ENCODE assay signal across 19 cellular contexts in the genomic region with DNA sequence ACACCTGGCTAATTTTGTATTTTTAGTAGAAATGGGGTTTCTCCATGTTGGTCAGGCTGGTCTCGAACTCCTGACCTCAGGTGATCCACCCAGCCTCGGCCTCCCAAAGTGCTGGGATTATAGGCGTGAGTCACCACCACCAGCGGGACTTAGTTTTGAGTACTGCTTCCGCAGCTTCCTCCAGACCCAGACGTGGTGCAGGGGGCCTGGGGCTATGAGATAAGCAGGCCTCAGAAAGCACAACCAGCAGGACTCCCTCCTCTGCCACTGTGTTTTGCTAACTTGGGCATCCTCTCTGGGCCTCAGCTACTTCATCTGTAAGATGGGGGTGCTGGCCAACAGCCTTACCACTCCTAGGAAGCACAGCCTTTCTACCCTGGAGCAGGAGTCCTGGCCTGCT. TPM values are rescaled to one million over a fixed set of nuclear protein-coding genes. Genes with fewer than 3 reads are reported as not detected.
DNase-seq lines count a peak whose midpoint lies in the region; ATAC-seq, FAIRE-seq and TF ChIP-seq lines count a peak whose summit lies in the region.
"Had no signal": no experiment of that assay in that cellular context is flagged by ENCODE, and none has a peak within 500 bp of the region (broad histone marks: within the 10 kb centered on the region; RNA-seq: fewer than 3 reads in every experiment).

No MANE protein-coding gene starts in this region.

- H4K8ac ChIP-seq in H1 (ENCODE audit: extremely low read depth, insufficient read depth, low read length), result no peak overlapping the region

- H2BK120ac ChIP-seq in H1 (replicated peaks; ENCODE audit: low read depth, low read length), result no peak overlapping the region

- H3K9ac ChIP-seq in SK-N-SH (no peak overlapping the region), H1 (replicated peaks in 1 of 4; ENCODE audit: extremely low read depth in 1 of 4, low read depth in 3 of 4, low read length in 3 of 4) (no peak overlapping the region), smooth muscle cell (ENCODE audit: low read depth) (no peak overlapping the region)
- H3K9ac ChIP-seq: BLaER1 treated with 17β-estradiol and CSF1 and Interleukin-3, amounts not matched to agents 10 nM and 100 nM had no signal

- H3K4me2 ChIP-seq in SK-N-SH (no peak overlapping the region), H1 (ENCODE audit: insufficient read depth in 1 of 2, low read depth in 2 of 2, low read length in 2 of 2) (no peak overlapping the region), smooth muscle cell (no peak overlapping the region)
- H3K4me2 ChIP-seq: BLaER1 treated with 17β-estradiol and CSF1 and Interleukin-3, amounts not matched to agents 10 nM and 100 nM had no signal

- no peak overlapping the region for H3K23ac ChIP-seq in H1 (ENCODE audit: insufficient read length)

- peak; percentile 46 for DNase-seq in SK-N-SH
- DNase-seq in NB4 (ENCODE audit: low read depth), result peak; percentile 29
- DNase-seq in H1 (ENCODE audit: low read depth in 1 of 2, low spot score in 2 of 2), result no peak
- no peak for DNase-seq in smooth muscle cell (lab: John Stamatoyannopoulos, UW; ENCODE audit: unreplicated experiment)
- DNase-seq in NOMO-1 (lab: John Stamatoyannopoulos, UW; ENCODE audit: unreplicated experiment in 2 of 2), result no peak
- no peak for DNase-seq in GF-D8 (lab: John Stamatoyannopoulos, UW)
- DNase-seq: CD8-positive, alpha-beta memory T cell; DND-41; H9; KBM-7; NCI-H1092; NCI-H2081 treated with DMSO at 0.1 percent for 48 hours; NCI-H510A; NCI-H774 had no signal

- H3F3A ChIP-seq in SK-N-SH (replicated peaks; ENCODE audit: insufficient read depth) (peaks cover 6% of the 10 kb centered on the region), smooth muscle cell (ENCODE audit: low read depth) (peaks cover 8% of the 10 kb centered on the region)

- TF ChIP-seq RAD21 in SK-N-SH (IDR thresholded peaks at IDR 0.05; ENCODE audit: low read length) (no peak), H1 (IDR thresholded peaks at IDR 0.05 in 1 of 2, conservative IDR thresholded peaks at IDR 0.05 in 1 of 2; ENCODE audit: low read depth in 2 of 2, low read length in 2 of 2) (no peak)

- CTCF ChIA-PET in SK-N-SH (lab: Yijun Ruan, JAX), result interaction anchor here (0.9 to 3.4 kb wide), 11 partner anchors 10 to 190 kb away, joined by 3 to 15 read pairs (median 6); no protein-coding TSS in a partner anchor
- CTCF ChIA-PET in H1 (lab: Charles Lee; ENCODE audit: partially characterized antibody), result interaction anchor here (0.6 to 7.5 kb wide), 10 partner anchors 11 to 155 kb away, joined by 3 to 56 read pairs (median 12); no protein-coding TSS in a partner anchor

- 71% methylated on average over 5 of the region's 6 CpGs for WGBS in SK-N-SH (ENCODE audit: low lambda C conversion rate)
- 89% methylated on average over 6 of the region's 6 CpGs; no CpG with 5 or more reads in 1 of the 2 experiments for WGBS in H1 (ENCODE audit: extremely low coverage in 1 of 2, insufficient coverage in 1 of 2, insufficient read length in 1 of 2, insufficient replicate concordance in 2 of 2, low coverage in 1 of 2, low lambda C conversion rate in 2 of 2, missing lambda C conversion rate in 1 of 2), 2 experiments
- 33% methylated on average over 6 of the region's 6 CpGs for WGBS in smooth muscle cell (ENCODE audit: low lambda C conversion rate)

- no peaks in the 10 kb centered on the region for H3K9me2 ChIP-seq in SK-N-SH

- H2BK12ac ChIP-seq in H1 (ENCODE audit: low read depth, low read length), result peak overlapping the region; percentile 72

- TF ChIP-seq CTCF in SK-N-SH (IDR thresholded peaks at IDR 0.05) (no peak), NB4 (IDR thresholded peaks at IDR 0.05; ENCODE audit: low read depth, low read length) (no peak), H1 (IDR thresholded peaks at IDR 0.05; ENCODE audit: control extremely low read depth in 1 of 3, insufficient read depth in 1 of 3, low read depth in 1 of 3, low read length in 3 of 3) (no peak), smooth muscle cell (IDR thresholded peaks at IDR 0.05; ENCODE audit: borderline replicate concordance, insufficient read depth, poor library complexity, severe bottlenecking) (no peak)

- TF ChIP-seq EP300 in SK-N-SH (IDR thresholded peaks at IDR 0.05; ENCODE audit: borderline replicate concordance in 1 of 2, low read depth in 1 of 2, low read length in 1 of 2) (no peak), H1 (IDR thresholded peaks at IDR 0.05; ENCODE audit: borderline replicate concordance in 1 of 2, low read depth in 2 of 2, low read length in 2 of 2) (no peak)

- no peak overlapping the region for H3K27ac ChIP-seq in SK-N-SH (ENCODE audit: low read depth in 2 of 2, low read length in 1 of 2)
- no peak overlapping the region for H3K27ac ChIP-seq in H1 (ENCODE audit: low read depth, low read length)
- H3K27ac ChIP-seq in smooth muscle cell (ENCODE audit: low read depth), result peak overlapping the region; percentile 92
- H3K27ac ChIP-seq: 22Rv1; BLaER1 treated with 17β-estradiol and CSF1 and Interleukin-3, amounts not matched to agents 10 nM and 100 nM had no signal

- H2BK15ac ChIP-seq in H1 (ENCODE audit: low read length), result peak overlapping the region; percentile 25; the same call in 1 of the 2 replicates

- H4K5ac ChIP-seq in H1 (ENCODE audit: insufficient read length, low read depth, low read length), result no peak overlapping the region

- no peaks in the 10 kb centered on the region for H3K36me3 ChIP-seq in SK-N-SH (replicated peaks in 1 of 2; ENCODE audit: control insufficient read depth in 1 of 2, insufficient read depth in 2 of 2, low read length in 1 of 2)
- H3K36me3 ChIP-seq in H1 (ENCODE audit: control insufficient read depth in 2 of 4, insufficient read depth in 4 of 4, low read length in 3 of 4), result peaks cover 0 to 2% (median under 1%) of the 10 kb centered on the region in 4 experiments; a peak in 2 of 8 replicates
- H3K36me3 ChIP-seq in smooth muscle cell (ENCODE audit: low read depth), result no peaks in the 10 kb centered on the region
- H3K36me3 ChIP-seq: BLaER1 treated with 17β-estradiol and CSF1 and Interleukin-3, amounts not matched to agents 10 nM and 100 nM had no signal

- peak overlapping the region; percentile 2; the same call in 1 of the 2 replicates for H2BK5ac ChIP-seq in H1 (ENCODE audit: low read depth, low read length)

- H3K27me3 ChIP-seq in SK-N-SH (ENCODE audit: insufficient read depth) (no peaks in the 10 kb centered on the region), H1 (replicated peaks in 1 of 4; ENCODE audit: control insufficient read depth in 3 of 4, extremely low read depth in 1 of 4, insufficient read depth in 3 of 4, low read length in 3 of 4) (no peaks in the 10 kb centered on the region; a peak in 1 of 7 replicates), smooth muscle cell (ENCODE audit: low read depth) (no peaks in the 10 kb centered on the region)
- H3K27me3 ChIP-seq: BLaER1 treated with 17β-estradiol and CSF1 and Interleukin-3, amounts not matched to agents 10 nM and 100 nM had no signal

- H2BK20ac ChIP-seq in H1 (ENCODE audit: low read length), result no peak overlapping the region

- H3K9me3 ChIP-seq in SK-N-SH (no peaks in the 10 kb centered on the region), H1 (ENCODE audit: insufficient read depth in 2 of 2, low read depth in 1 of 2, low read length in 1 of 2) (no peaks in the 10 kb centered on the region), smooth muscle cell (replicated peaks; ENCODE audit: low read depth) (no peaks in the 10 kb centered on the region)
- H3K9me3 ChIP-seq: BLaER1 treated with 17β-estradiol and CSF1 and Interleukin-3, amounts not matched to agents 10 nM and 100 nM had no signal

- no peak overlapping the region for H3K4ac ChIP-seq in H1 (replicated peaks; ENCODE audit: insufficient read length, low read depth, low read length)

- H3K14ac ChIP-seq in H1 (ENCODE audit: insufficient read length), result no peak overlapping the region

- no peak overlapping the region for H3K56ac ChIP-seq in H1 (replicated peaks; ENCODE audit: insufficient read length, low read depth, low read length)

- no peak for FAIRE-seq in H1 (lab: Jason Lieb, UNC)

- TF ChIP-seq POLR2A in NB4 (IDR thresholded peaks at IDR 0.05; ENCODE audit: extremely low read depth, insufficient read length), result no peak
- no peak for TF ChIP-seq POLR2A in H1 (IDR thresholded peaks at IDR 0.05; ENCODE audit: control extremely low read depth in 1 of 2, low read depth in 2 of 2, low read length in 2 of 2)

- no peaks in the 10 kb centered on the region; the same call in 1 of the 2 replicates for H3K79me1 ChIP-seq in H1 (ENCODE audit: low read depth, low read length)

- H4K20me1 ChIP-seq in SK-N-SH (ENCODE audit: insufficient read depth), result no peaks in the 10 kb centered on the region
- no peaks in the 10 kb centered on the region for H4K20me1 ChIP-seq in H1 (replicated peaks in 1 of 2; ENCODE audit: control insufficient read depth in 1 of 2, insufficient read depth in 2 of 2, low read length in 2 of 2)
- no peaks in the 10 kb centered on the region for H4K20me1 ChIP-seq in smooth muscle cell (ENCODE audit: low read depth)
- H4K20me1 ChIP-seq: BLaER1 treated with 17β-estradiol and CSF1 and Interleukin-3, amounts not matched to agents 10 nM and 100 nM had no signal

- no peaks in the 10 kb centered on the region for H3K79me2 ChIP-seq in SK-N-SH (ENCODE audit: insufficient read depth)
- H3K79me2 ChIP-seq in H1 (ENCODE audit: control insufficient read depth in 1 of 2, insufficient read depth in 2 of 2, low read length in 2 of 2), result no peaks in the 10 kb centered on the region
- no peaks in the 10 kb centered on the region for H3K79me2 ChIP-seq in smooth muscle cell (ENCODE audit: low read depth)

- H2AFZ ChIP-seq in SK-N-SH (ENCODE audit: low read depth) (no peak overlapping the region), H1 (ENCODE audit: low read length) (no peak overlapping the region), smooth muscle cell (ENCODE audit: low read depth) (no peak overlapping the region)

- POLR2A ChIA-PET in SK-N-SH (lab: Yijun Ruan, JAX) (no interaction called here), H1 (lab: Charles Lee; ENCODE audit: partially characterized antibody) (no interaction called here)

- H3K18ac ChIP-seq in H1 (ENCODE audit: extremely low read depth, low read length), result no peak overlapping the region

- ATAC-seq in SK-N-SH treated with all-trans-retinoic acid at 6 μM for 48 hours, result no peak
- ATAC-seq in HG02571 (IDR thresholded peaks at IDR 0.05; ENCODE audit: unreplicated experiment), result no peak
- ATAC-seq: Panc1 had no signal

- H2AK5ac ChIP-seq in H1 (ENCODE audit: low read depth, low read length), result 0 out of 2 replicates have a peak overlapping the region, but pooled peaks have one; percentile 10

- H4K91ac ChIP-seq in H1 (replicated peaks; ENCODE audit: insufficient read length, low read length), result no peak overlapping the region

- H3K4me1 ChIP-seq in SK-N-SH (ENCODE audit: control insufficient read depth in 1 of 2, insufficient read depth in 2 of 2, low read depth in 1 of 2, low read length in 1 of 2) (peaks cover 10 to 22% of the 10 kb centered on the region in 2 experiments; a peak in 2 of 4 replicates), H1 (replicated peaks in 1 of 4; ENCODE audit: control insufficient read depth in 3 of 4, insufficient read depth in 4 of 4, low read length in 3 of 4) (peaks cover 0 to 18% (median 13%) of the 10 kb centered on the region in 4 experiments; a peak in 6 of 7 replicates), smooth muscle cell (ENCODE audit: low read depth) (peaks cover 15% of the 10 kb centered on the region)

- peaks cover 4% of the 10 kb centered on the region; the same call in 1 of the 2 replicates for H3K23me2 ChIP-seq in H1 (ENCODE audit: low read depth, low read length)

- H3K4me3 ChIP-seq in SK-N-SH (ENCODE audit: low read depth in 2 of 2, low read length in 1 of 2), result no peak overlapping the region
- H3K4me3 ChIP-seq in NB4 (ENCODE audit: low read depth, low read length), result no peak overlapping the region
- no peak overlapping the region for H3K4me3 ChIP-seq in H1 (ENCODE audit: extremely low read depth in 1 of 4, insufficient read depth in 2 of 4, low read depth in 3 of 4, low read length in 4 of 4)
- no peak overlapping the region for H3K4me3 ChIP-seq in smooth muscle cell
- H3K4me3 ChIP-seq: BLaER1 treated with 17β-estradiol and CSF1 and Interleukin-3, amounts not matched to agents 10 nM and 100 nM had no signal

RNA-seq across cellular contexts. Expression of a gene that starts 37.8 kb away (rescaled TPM):
- polyA plus RNA-seq in SK-N-SH (2012; rRNA removed) (0.03 and 0.13 TPM in 2 replicates), H1 (2011; rRNA removed) (0.02 and 0.14 TPM in 2 replicates), smooth muscle cell (not detected in 2 replicates)
- polyA plus RNA-seq in SK-N-SH (2012; cell fraction: cytosol; rRNA removed), result 0.08 and 0.22 TPM in 2 replicates
- 0.18 and 0.31 TPM in 2 replicates for polyA plus RNA-seq in SK-N-SH (2012; cell fraction: nucleus; rRNA removed)
- 0.04 TPM in 1 of 2 replicates, not detected in the other for total RNA-seq in H1 (2021; fragmentation: NEBNext Ultra II Directional; extraction: Animal tissue kit (Norgen Biotek cat#: 25700))
- polyA plus RNA-seq in H1 (2011; cell fraction: cytosol; rRNA removed), result 0.14 TPM
- 0.27 TPM for polyA plus RNA-seq in H1 (2011; cell fraction: nucleus; rRNA removed)
- polyA plus RNA-seq in H1 (2012, experiment 1 of 2), result 0.08 to 0.29 TPM (median 0.18 TPM) in 4 replicates
- 0.04 TPM for polyA plus RNA-seq in H1 (2012, experiment 2 of 2)
- polyA plus RNA-seq in H1 (2013, experiment 1 of 2), result 0.02 TPM
- polyA plus RNA-seq in H1 (2013, experiment 2 of 2), result 0.02 TPM
- 0.13 and 0.24 TPM in 2 replicates for polyA minus RNA-seq in H1 (2011; rRNA and poly(A)+ RNA removed)
- not detected for polyA minus RNA-seq in H1 (2011; cell fraction: cytosol; rRNA and poly(A)+ RNA removed)
- polyA minus RNA-seq in H1 (2011; cell fraction: nucleus; rRNA and poly(A)+ RNA removed), result not detected
- total RNA-seq in smooth muscle cell, result not detected in 2 replicates

Comparison
In these comparisons a context has a peak if more than half of its experiments do, and no peak if none do; other contexts are left out.
1. DNase-seq: peak in SK-N-SH (single experiment) and NB4 (single experiment); none in H1 (0 of 2), smooth muscle cell (single experiment), NOMO-1 (0 of 2) and GF-D8 (single experiment).